10 cellular contexts compared by ENCODE assay signal in genomic region chr7:128168667-128169210, GRCh38.
DNase-seq lines count a peak whose midpoint lies in the region; ATAC-seq and FAIRE-seq lines count a peak whose summit lies in the region.
"Had no signal": no experiment of that assay in that cellular context is flagged by ENCODE, and none has a peak within 500 bp of the region (broad histone marks: within the 10 kb centered on the region; RNA-seq: fewer than 3 reads in every experiment).

No MANE protein-coding gene starts in this region.

- FAIRE-seq in urothelium cell line (lab: Jason Lieb, UNC), result no peak
- FAIRE-seq: keratinocyte had no signal

- ATAC-seq in Right ventricle myocardium superior (ENCODE audit: poor library complexity), result peak; percentile 58
- no peak for ATAC-seq in activated naive CD8-positive, alpha-beta T cell treated with anti-CD3 and anti-CD28 coated beads, Interleukin-2, amount 50 U/mL, for 24 hours
- ATAC-seq in GM21447 (IDR thresholded peaks at IDR 0.05; ENCODE audit: unreplicated experiment), result no peak

- intact Hi-C loops in Right ventricle myocardium superior (cut with DNase I) (no loop called here), cardiac septum (cut with DNase I) (no loop called here)

- H3K4me3 Mint-ChIP-seq in activated naive CD8-positive, alpha-beta T cell treated with anti-CD3 and anti-CD28 coated beads, Interleukin-2, amount 50 U/mL, for 24 hours, result peak overlapping the region; percentile 43

- DNase-seq in Right ventricle myocardium superior, result peak; percentile 44
- DNase-seq in cardiac septum (ENCODE audit: low spot score), result no peak
- DNase-seq in activated naive CD8-positive, alpha-beta T cell treated with anti-CD3 and anti-CD28 coated beads, Interleukin-2, amount 50 U/mL, for 24 hours, result peak; percentile 19
- peak; percentile 93 for DNase-seq in iPS-NIHi11 (ENCODE audit: low spot score)
- peak; percentile 23 for DNase-seq in urothelium cell line (ENCODE audit: low spot score)
- no peak for DNase-seq in hypothalamus (lab: John Stamatoyannopoulos, UW)
- no peak for DNase-seq in NCI-H2081 treated with DMSO at 0.1 percent for 48 hours (lab: John Stamatoyannopoulos, UW)
- DNase-seq: NCI-H2227 treated with DMSO at 0.1 percent for 48 hours had no signal

- no peaks in the 10 kb centered on the region for H3K36me3 Mint-ChIP-seq in activated naive CD8-positive, alpha-beta T cell treated with anti-CD3 and anti-CD28 coated beads, Interleukin-2, amount 50 U/mL, for 24 hours (ENCODE audit: low read depth)

- peaks cover 17% of the 10 kb centered on the region for H3K4me1 Mint-ChIP-seq in activated naive CD8-positive, alpha-beta T cell treated with anti-CD3 and anti-CD28 coated beads, Interleukin-2, amount 50 U/mL, for 24 hours

- H3K27ac Mint-ChIP-seq in activated naive CD8-positive, alpha-beta T cell treated with anti-CD3 and anti-CD28 coated beads, Interleukin-2, amount 50 U/mL, for 24 hours, result no peak overlapping the region

- H3K27me3 Mint-ChIP-seq in activated naive CD8-positive, alpha-beta T cell treated with anti-CD3 and anti-CD28 coated beads, Interleukin-2, amount 50 U/mL, for 24 hours, result peaks cover 56% of the 10 kb centered on the region

- no peaks in the 10 kb centered on the region for H3K9me3 Mint-ChIP-seq in activated naive CD8-positive, alpha-beta T cell treated with anti-CD3 and anti-CD28 coated beads, Interleukin-2, amount 50 U/mL, for 24 hours

Comparison
In these comparisons a context has a peak if more than half of its experiments do, and no peak if none do; other contexts are left out.
1. DNase-seq: peak in Right ventricle myocardium superior (single experiment), activated naive CD8-positive, alpha-beta T cell treated with anti-CD3 and anti-CD28 coated beads, Interleukin-2, amount 50 U/mL, for 24 hours (single experiment), iPS-NIHi11 (single experiment) and urothelium cell line (single experiment); none in cardiac septum (single experiment), hypothalamus (0 of 51) and NCI-H2081 treated with DMSO at 0.1 percent for 48 hours (single experiment).